ENCODE assay signal across 17 cellular contexts in genomic region chr2:239315308-239315707, GRCh38.
DNase-seq lines count a peak whose midpoint lies in the region; ATAC-seq and TF ChIP-seq lines count a peak whose summit lies in the region.
"Had no signal": no experiment of that assay in that cellular context is flagged by ENCODE, and none has a peak within 500 bp of the region (broad histone marks: within the 10 kb centered on the region; RNA-seq: fewer than 3 reads in every experiment).

No MANE protein-coding gene starts in this region.

- peaks cover 40% of the 10 kb centered on the region for H3K4me1 Mint-ChIP-seq in activated CD4-positive, alpha-beta T cell treated with anti-CD3 and anti-CD28 coated beads for 36 hours
- H3K4me1 Mint-ChIP-seq in glutamatergic neuron (ENCODE audit: low read depth, unreplicated experiment) (peaks cover 53% of the 10 kb centered on the region), Calu3 (ENCODE audit: low read depth, unreplicated experiment) (peaks cover 11% of the 10 kb centered on the region)
- peaks cover 42% of the 10 kb centered on the region for H3K4me1 Mint-ChIP-seq in stimulated activated effector memory CD8-positive, alpha-beta T cell treated with anti-CD3 and anti-CD28 coated beads, Interleukin-12 subunit alpha, Interleukin-12 subunit beta, amount 100 ng/mL, for 72 hours

- peaks cover 11% of the 10 kb centered on the region for H3K9me3 Mint-ChIP-seq in activated CD4-positive, alpha-beta T cell treated with anti-CD3 and anti-CD28 coated beads for 36 hours (ENCODE audit: low read depth)
- H3K9me3 Mint-ChIP-seq in glutamatergic neuron (ENCODE audit: unreplicated experiment): peaks cover 2% of the 10 kb centered on the region
- H3K9me3 Mint-ChIP-seq in stimulated activated effector memory CD8-positive, alpha-beta T cell treated with anti-CD3 and anti-CD28 coated beads, Interleukin-12 subunit alpha, Interleukin-12 subunit beta, amount 100 ng/mL, for 72 hours: no peaks in the 10 kb centered on the region
- H3K9me3 Mint-ChIP-seq in Calu3 (ENCODE audit: low read depth, unreplicated experiment): no peaks in the 10 kb centered on the region

- POLR2A ChIA-PET in activated CD4-positive, alpha-beta T cell treated with anti-CD3 and anti-CD28 coated beads for 36 hours (lab: Charles Lee): no interaction called here

- CTCF ChIA-PET in activated CD4-positive, alpha-beta T cell treated with anti-CD3 and anti-CD28 coated beads for 36 hours (lab: Charles Lee): no interaction called here
- CTCF ChIA-PET in Calu3 (lab: Charles Lee): no interaction called here

- no peaks in the 10 kb centered on the region for H3K27me3 Mint-ChIP-seq in activated CD4-positive, alpha-beta T cell treated with anti-CD3 and anti-CD28 coated beads for 36 hours
- H3K27me3 Mint-ChIP-seq in glutamatergic neuron (ENCODE audit: unreplicated experiment) (peaks cover 5% of the 10 kb centered on the region), Calu3 (ENCODE audit: unreplicated experiment) (no peaks in the 10 kb centered on the region)

- no peak for TF ChIP-seq CTCF in glutamatergic neuron (IDR thresholded peaks at IDR 0.05; ENCODE audit: partially characterized antibody, unreplicated experiment)
- TF ChIP-seq CTCF in Calu3 (IDR thresholded peaks at IDR 0.05; ENCODE audit: unreplicated experiment): no peak

- intact Hi-C loops in activated CD4-positive, alpha-beta T cell treated with anti-CD3 and anti-CD28 coated beads for 36 hours (cut with DNase I, micrococcal nuclease): no loop called here
- intact Hi-C loops in Calu3 (cut with micrococcal nuclease; ENCODE audit: unreplicated experiment): loop anchor here (5.0 kb wide), 1 partner anchor 82 kb away; no protein-coding TSS in a partner anchor

- H3K27ac Mint-ChIP-seq in activated CD4-positive, alpha-beta T cell treated with anti-CD3 and anti-CD28 coated beads for 36 hours: no peak overlapping the region
- no peak overlapping the region for H3K27ac Mint-ChIP-seq in glutamatergic neuron (ENCODE audit: unreplicated experiment)
- H3K27ac Mint-ChIP-seq in stimulated activated effector memory CD8-positive, alpha-beta T cell treated with anti-CD3 and anti-CD28 coated beads, Interleukin-12 subunit alpha, Interleukin-12 subunit beta, amount 100 ng/mL, for 72 hours: peak overlapping the region; percentile 41
- H3K27ac Mint-ChIP-seq in Calu3 (ENCODE audit: unreplicated experiment): no peak overlapping the region

- no TSS peak for BruUV-seq in Calu3 (replicated peaks; lab: Mats Ljungman, UMichigan)

- peak; percentile 6 for DNase-seq in activated CD4-positive, alpha-beta T cell treated with anti-CD3 and anti-CD28 coated beads for 36 hours
- no peak for DNase-seq in activated CD4-positive, alpha-beta T cell treated with anti-CD3 and anti-CD28 coated beads, Interleukin-2, amount 50 U/mL, for 48 hours
- DNase-seq in glutamatergic neuron: no peak
- DNase-seq in stimulated activated effector memory CD8-positive, alpha-beta T cell treated with anti-CD3 and anti-CD28 coated beads, Interleukin-12 subunit alpha, Interleukin-12 subunit beta, amount 100 ng/mL, for 72 hours (ENCODE audit: low spot score in 2 of 2): no peak
- no peak for DNase-seq in Calu3
- no peak for DNase-seq in HCEC 1CT
- no peak for DNase-seq in NCI-H774 (lab: John Stamatoyannopoulos, UW)
- DNase-seq: activated naive CD4-positive, alpha-beta T cell treated with anti-CD3 and anti-CD28 coated beads, Interleukin-2, amount 50 U/mL, for 16 hours; effector CD4-positive, alpha-beta T cell; hippocampal formation; Karpas-422; NCI-H1105 treated with DMSO at 0.1 percent for 48 hours; NCI-H2171; RPMI8226; stimulated activated CD4-positive, alpha-beta T cell treated with anti-CD3 and anti-CD28 coated beads, Interleukin-12 subunit alpha, Interleukin-12 subunit beta, amount 100 ng/mL, for 4 hours had no signal

- ATAC-seq in activated CD4-positive, alpha-beta T cell treated with anti-CD3 and anti-CD28 coated beads for 36 hours: no peak
- peak; percentile 59 for ATAC-seq in HG03175 (IDR thresholded peaks at IDR 0.05; ENCODE audit: unreplicated experiment)
- peak; percentile 85 for ATAC-seq in stimulated activated effector memory CD8-positive, alpha-beta T cell treated with anti-CD3 and anti-CD28 coated beads, Interleukin-12 subunit alpha, Interleukin-12 subunit beta, amount 100 ng/mL, for 72 hours

- no peak overlapping the region for H3K4me3 Mint-ChIP-seq in activated CD4-positive, alpha-beta T cell treated with anti-CD3 and anti-CD28 coated beads for 36 hours
- H3K4me3 Mint-ChIP-seq in glutamatergic neuron (ENCODE audit: unreplicated experiment) (peak overlapping the region; percentile 47), Calu3 (ENCODE audit: low read depth, unreplicated experiment) (no peak overlapping the region)
- H3K4me3 Mint-ChIP-seq in stimulated activated effector memory CD8-positive, alpha-beta T cell treated with anti-CD3 and anti-CD28 coated beads, Interleukin-12 subunit alpha, Interleukin-12 subunit beta, amount 100 ng/mL, for 72 hours: peak overlapping the region; percentile 27
- H3K4me3 Mint-ChIP-seq: CD14-positive monocyte had no signal

- peaks cover 23% of the 10 kb centered on the region for H3K36me3 Mint-ChIP-seq in activated CD4-positive, alpha-beta T cell treated with anti-CD3 and anti-CD28 coated beads for 36 hours (ENCODE audit: low read depth)
- H3K36me3 Mint-ChIP-seq in glutamatergic neuron (ENCODE audit: unreplicated experiment): peaks cover 15% of the 10 kb centered on the region
- peaks cover 5% of the 10 kb centered on the region for H3K36me3 Mint-ChIP-seq in stimulated activated effector memory CD8-positive, alpha-beta T cell treated with anti-CD3 and anti-CD28 coated beads, Interleukin-12 subunit alpha, Interleukin-12 subunit beta, amount 100 ng/mL, for 72 hours
- peaks cover 6% of the 10 kb centered on the region for H3K36me3 Mint-ChIP-seq in Calu3 (ENCODE audit: insufficient read depth, unreplicated experiment)

Comparison
In these comparisons a context has a peak if more than half of its experiments do, and no peak if none do; other contexts are left out.
1. H3K4me3 Mint-ChIP-seq: peak in glutamatergic neuron (single experiment) and stimulated activated effector memory CD8-positive, alpha-beta T cell treated with anti-CD3 and anti-CD28 coated beads, Interleukin-12 subunit alpha, Interleukin-12 subunit beta, amount 100 ng/mL, for 72 hours (single experiment); none in activated CD4-positive, alpha-beta T cell treated with anti-CD3 and anti-CD28 coated beads for 36 hours (single experiment) and Calu3 (single experiment).